Comparison of ENCODE assay signal across 1 cellular context in genomic region chr10:70144372-70145110, GRCh38.
TF ChIP-seq lines count a peak whose summit lies in the region.

No MANE protein-coding gene starts in this region.

TF ChIP-seq in HepG2, 621 proteins besides CTCF, POLR2A, EP300 and RAD21:
- TF ChIP-seq ZBTB7B (CRISPR knock-in tag; IDR thresholded peaks at IDR 0.05) (no peak), ZNF549 (CRISPR knock-in tag; IDR thresholded peaks at IDR 0.05) (no peak), EED (CRISPR knock-in tag; IDR thresholded peaks at IDR 0.05) (no peak), U2AF1 (optimal IDR thresholded peaks at IDR 0.05; ENCODE audit: low read depth, low read length) (peak; percentile 13), ZFP62 (CRISPR knock-in tag; IDR thresholded peaks at IDR 0.05) (no peak), ISX (CRISPR knock-in tag; conservative IDR thresholded peaks at IDR 0.05) (no peak), FLYWCH1 (CRISPR knock-in tag; IDR thresholded peaks at IDR 0.05) (no peak), ZC3H13 (CRISPR knock-in tag; IDR thresholded peaks at IDR 0.05) (0 out of 2 replicates have a peak, but pooled peaks have one; percentile 58)
- TF ChIP-seq, protein P1, sequence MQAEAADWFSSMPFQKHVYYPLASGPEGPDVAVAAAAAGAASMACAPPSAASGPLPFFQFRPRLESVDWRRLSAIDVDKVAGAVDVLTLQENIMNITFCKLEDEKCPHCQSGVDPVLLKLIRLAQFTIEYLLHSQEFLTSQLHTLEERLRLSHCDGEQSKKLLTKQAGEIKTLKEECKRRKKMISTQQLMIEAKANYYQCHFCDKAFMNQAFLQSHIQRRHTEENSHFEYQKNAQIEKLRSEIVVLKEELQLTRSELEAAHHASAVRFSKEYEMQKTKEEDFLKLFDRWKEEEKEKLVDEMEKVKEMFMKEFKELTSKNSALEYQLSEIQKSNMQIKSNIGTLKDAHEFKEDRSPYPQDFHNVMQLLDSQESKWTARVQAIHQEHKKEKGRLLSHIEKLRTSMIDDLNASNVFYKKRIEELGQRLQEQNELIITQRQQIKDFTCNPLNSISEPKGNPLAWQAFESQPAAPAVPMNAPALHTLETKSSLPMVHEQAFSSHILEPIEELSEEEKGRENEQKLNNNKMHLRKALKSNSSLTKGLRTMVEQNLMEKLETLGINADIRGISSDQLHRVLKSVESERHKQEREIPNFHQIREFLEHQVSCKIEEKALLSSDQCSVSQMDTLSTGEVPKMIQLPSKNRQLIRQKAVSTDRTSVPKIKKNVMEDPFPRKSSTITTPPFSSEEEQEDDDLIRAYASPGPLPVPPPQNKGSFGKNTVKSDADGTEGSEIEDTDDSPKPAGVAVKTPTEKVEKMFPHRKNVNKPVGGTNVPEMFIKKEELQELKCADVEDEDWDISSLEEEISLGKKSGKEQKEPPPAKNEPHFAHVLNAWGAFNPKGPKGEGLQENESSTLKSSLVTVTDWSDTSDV (CRISPR knock-in tag; IDR thresholded peaks at IDR 0.05) = no peak
